25 cellular contexts compared by ENCODE assay signal in genomic region chr12:41345071-41345470, GRCh38.
DNase-seq lines count a peak whose midpoint lies in the region; ATAC-seq lines count a peak whose summit lies in the region.
"Had no signal": no experiment of that assay in that cellular context is flagged by ENCODE, and none has a peak within 500 bp of the region (broad histone marks: within the 10 kb centered on the region; RNA-seq: fewer than 3 reads in every experiment).

No MANE protein-coding gene starts in this region.

- ATAC-seq in HG03045 (IDR thresholded peaks at IDR 0.05; ENCODE audit: unreplicated experiment) (no peak), GM19351 (IDR thresholded peaks at IDR 0.05; ENCODE audit: unreplicated experiment) (no peak), HG03439 (IDR thresholded peaks at IDR 0.05; ENCODE audit: unreplicated experiment) (no peak), GM19328 (IDR thresholded peaks at IDR 0.05; ENCODE audit: unreplicated experiment) (no peak)
- ATAC-seq: foreskin keratinocyte, natural killer cell, T-helper 17 cell, upper lobe of right lung had no signal

- H3K27ac ChIP-seq in layer of hippocampus (ENCODE audit: low read depth, low read length) = peak overlapping the region; percentile 76
- H3K27ac ChIP-seq: epithelial cell of prostate, foreskin keratinocyte, Peyer's patch, stomach, upper lobe of right lung had no signal

- H3K27me3 ChIP-seq in layer of hippocampus (ENCODE audit: control insufficient read depth, insufficient read depth, low read length) = no peaks in the 10 kb centered on the region
- H3K27me3 ChIP-seq: foreskin keratinocyte, Peyer's patch, stomach, upper lobe of right lung had no signal

- DNase-seq in NCI-H146 treated with DMSO at 0.1 percent for 48 hours (lab: John Stamatoyannopoulos, UW; ENCODE audit: unreplicated experiment) (peak; percentile 31), SK-N-DZ (ENCODE audit: low spot score) (peak; percentile 10), putamen (ENCODE audit: low spot score) (peak; percentile 77)
- DNase-seq: activated CD4-positive, alpha-beta T cell treated with anti-CD3 and anti-CD28 coated beads, Interleukin-2, amount 50 U/mL, for 1 hour; activated CD8-positive, alpha-beta memory T cell treated with anti-CD3 and anti-CD28 coated beads, Interleukin-2, amount 50 U/mL, for 4 hours; AML-193; DMS79 treated with DMSO at 0.1 percent for 48 hours; HCEC 1CT; kidney glomerular epithelial cell; mesenchymal stem cell; natural killer cell; NCI-H1694; NCI-H345; Peyer's patch; stimulated activated CD4-positive, alpha-beta T cell treated with anti-CD3 and anti-CD28 coated beads, Interleukin-4, amount 100 ng/mL, for 4 hours; stomach; T-helper 17 cell; upper lobe of right lung had no signal

Comparison
In these comparisons a context has a peak if more than half of its experiments do, and no peak if none do; other contexts are left out.
1. DNase-seq: peak in every context shown above with its lines; median percentile 77 in putamen; 31 in NCI-H146 treated with DMSO at 0.1 percent for 48 hours; 10 in SK-N-DZ.